In the genomic region with DNA sequence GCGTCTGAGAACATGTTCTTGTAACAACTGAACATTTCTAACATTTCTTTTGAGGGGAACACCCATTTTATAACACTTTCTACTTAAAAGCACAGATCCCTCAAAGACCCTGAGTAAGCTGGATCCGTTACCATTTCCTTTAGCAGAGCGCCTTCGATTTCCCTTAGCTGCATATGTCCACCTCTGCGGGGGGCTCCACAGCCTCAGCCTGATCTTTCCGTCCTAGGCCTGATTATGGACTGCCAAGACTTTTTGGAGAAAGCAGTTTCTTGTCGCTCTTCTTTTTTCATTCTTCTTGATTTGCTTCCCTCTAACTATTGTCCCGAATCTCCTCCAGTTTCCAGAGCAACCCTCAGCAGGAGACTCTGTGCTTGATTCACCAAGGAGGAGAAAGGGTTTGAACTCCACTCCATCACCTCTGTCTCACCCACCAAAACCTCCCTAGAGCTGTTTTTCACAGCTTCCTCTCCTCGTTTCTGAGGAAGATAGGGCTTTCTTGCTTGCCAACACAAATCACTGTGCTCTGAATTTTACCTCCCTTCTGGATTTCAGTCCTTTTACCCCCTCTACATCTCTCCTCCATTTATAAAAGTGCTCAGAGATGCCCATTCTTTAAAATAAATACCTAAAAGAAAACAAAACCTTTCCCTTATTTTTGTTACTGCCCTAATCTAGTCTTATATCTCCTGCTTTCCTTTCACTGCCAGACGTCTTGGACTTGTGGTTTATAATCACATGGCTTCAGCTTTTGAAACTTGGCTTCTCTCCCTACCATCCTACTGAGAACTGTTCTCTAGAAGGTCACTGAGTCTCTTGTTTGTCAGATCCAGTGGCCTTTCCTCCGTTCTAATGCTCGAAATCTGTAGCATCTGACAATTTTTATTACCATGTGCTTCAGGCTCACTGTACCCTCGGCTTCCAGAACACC, we compare ENCODE assay signal across 10 cellular contexts. TPM values are rescaled to one million over a fixed set of nuclear protein-coding genes. Genes with fewer than 3 reads are reported as not detected.
A peak's percentile ranks its signal among the peaks of the same experiment; 100 is the strongest.
DNase-seq lines count a peak whose midpoint lies in the region; ATAC-seq and TF ChIP-seq lines count a peak whose summit lies in the region.
"Had no signal": no experiment of that assay in that cellular context is flagged by ENCODE, and none has a peak within 500 bp of the region (broad histone marks: within the 10 kb centered on the region; RNA-seq: fewer than 3 reads in every experiment).

No MANE protein-coding gene starts in this region.

- DNase-seq in GM13977 (ENCODE audit: low spot score) (no peak), adrenal gland (peak in 4 of 7 donors; percentile 34 to 62 (median 44)), right cardiac atrium (peak in 2 of 3 donors; percentile 24 to 67), stomach (no peak), GM10266 (ENCODE audit: extremely low spot score) (no peak), COR-L47 (lab: John Stamatoyannopoulos, UW) (no peak)
- DNase-seq: activated effector memory CD4-positive, alpha-beta T cell treated with anti-CD3 and anti-CD28 coated beads, Interleukin-2, amount 50 U/mL, for 16 hours had no signal

- H3K27me3 ChIP-seq in adrenal gland (no peaks in the 10 kb centered on the region), right cardiac atrium (ENCODE audit: control insufficient read depth, insufficient read depth) (no peaks in the 10 kb centered on the region), stomach (no peaks in the 10 kb centered on the region)

- TF ChIP-seq POLR2A in adrenal gland (IDR thresholded peaks at IDR 0.05) (peak in 1 of 2 donors; percentile 44), stomach (IDR thresholded peaks at IDR 0.05) (no peak)

- H3K4me1 ChIP-seq in adrenal gland (replicated peaks in 1 of 2): peaks cover 12 to 32% of the 10 kb centered on the region in 2 donors
- peaks cover 2% of the 10 kb centered on the region for H3K4me1 ChIP-seq in right cardiac atrium (ENCODE audit: control insufficient read depth, insufficient read depth, low read length)
- H3K4me1 ChIP-seq in stomach: peaks cover 4 to 27% (median 18%) of the 10 kb centered on the region in 4 donors

- ATAC-seq in right cardiac atrium (peak; percentile 44 to 64), HG03457 (IDR thresholded peaks at IDR 0.05; ENCODE audit: unreplicated experiment) (no peak), HG02642 (IDR thresholded peaks at IDR 0.05; ENCODE audit: poor library complexity, unreplicated experiment) (no peak)

- TF ChIP-seq CTCF in GM13977 (IDR thresholded peaks at IDR 0.05; ENCODE audit: extremely low read depth, insufficient read depth, missing control alignments) (peak; percentile 10), adrenal gland (IDR thresholded peaks at IDR 0.05) (no peak), stomach (IDR thresholded peaks at IDR 0.05) (no peak), GM10266 (IDR thresholded peaks at IDR 0.05; ENCODE audit: control insufficient read depth, insufficient read depth, low read depth, missing control alignments) (no peak)

- in situ Hi-C loops in GM13977 (cut with MboI; ENCODE audit: low pct_unique_long_range_greater_than_20kb, low sequenced_read_pairs, unreplicated experiment): no loop called here

- TF ChIP-seq EP300 in stomach (IDR thresholded peaks at IDR 0.05): no peak

- peak overlapping the region in 1 of 4 donors; percentile 2 for H3K4me3 ChIP-seq in adrenal gland
- no peak overlapping the region for H3K4me3 ChIP-seq in right cardiac atrium (ENCODE audit: low read length)
- H3K4me3 ChIP-seq in stomach: no peak overlapping the region

- H3K9me3 ChIP-seq in adrenal gland (replicated peaks in 1 of 3): no peaks in the 10 kb centered on the region
- no peaks in the 10 kb centered on the region for H3K9me3 ChIP-seq in right cardiac atrium (ENCODE audit: control insufficient read depth, low read length)
- H3K9me3 ChIP-seq in stomach: no peaks in the 10 kb centered on the region

- 39 to 48% (median 43%) methylated on average over 13 of the region's 13 CpGs for WGBS in adrenal gland, 4 donors
- 24% methylated on average over 13 of the region's 13 CpGs for WGBS in right cardiac atrium
- 38 to 49% (median 40%) methylated on average over 13 of the region's 13 CpGs for WGBS in stomach, 5 donors

- H3K36me3 ChIP-seq in adrenal gland (replicated peaks in 1 of 2) (no peaks in the 10 kb centered on the region), stomach (no peaks in the 10 kb centered on the region)

- intact Hi-C loops in adrenal gland (cut with DNase I) (no loop called here), right cardiac atrium (cut with DNase I) (loop anchor here in 1 of 4 donors (10.0 kb wide), 1 partner anchor 63 kb away; no protein-coding TSS in a partner anchor), stomach (cut with DNase I; ENCODE audit: low total_unique reads) (no loop called here)

- peak overlapping the region; percentile 19 to 83 (median 72) for H3K27ac ChIP-seq in adrenal gland
- peak overlapping the region; percentile 64 for H3K27ac ChIP-seq in right cardiac atrium (ENCODE audit: low read length)
- H3K27ac ChIP-seq in stomach: peak overlapping the region; percentile 23 to 69 (median 59)
- H3K27ac ChIP-seq: KMS-11 had no signal

RNA-seq across cellular contexts. Expression of a gene that starts 30.5 kb away (rescaled TPM):
- total RNA-seq in adrenal gland: 10 to 100 TPM; 23.0 to 64.7 (median 41.9) TPM
- polyA plus RNA-seq in adrenal gland: 10 to 100 TPM; 20.2 to 30.4 (median 23.6) TPM
- 10 to 100 TPM; 25.3 to 32.2 (median 29.0) TPM for total RNA-seq in right cardiac atrium
- 14.4 TPM for polyA plus RNA-seq in right cardiac atrium
- 10 to 100 TPM in 4 of 5 donors, 1 to 10 TPM in 1; 9.3 to 63.7 (median 11.6) TPM for total RNA-seq in stomach
- 10 to 100 TPM in 1 of 3 donors, 1 to 10 TPM in 2; 7.0 to 15.0 (median 9.1) TPM for polyA plus RNA-seq in stomach

Comparison
In these comparisons a context has a peak if more than half of its experiments do, and no peak if none do; other contexts are left out.
1. DNase-seq: peak in adrenal gland (4 of 7) and right cardiac atrium (2 of 3); none in GM13977 (single experiment), stomach (single experiment), GM10266 (single experiment) and COR-L47 (single experiment).
2. ATAC-seq: peak in right cardiac atrium (2 of 2); none in HG03457 (single experiment) and HG02642 (single experiment).
3. Peak in every context shown above with its lines, with median percentiles within 50 percentile points of each other: H3K27ac ChIP-seq.